13 cellular contexts compared by ENCODE assay signal in the genomic region with DNA sequence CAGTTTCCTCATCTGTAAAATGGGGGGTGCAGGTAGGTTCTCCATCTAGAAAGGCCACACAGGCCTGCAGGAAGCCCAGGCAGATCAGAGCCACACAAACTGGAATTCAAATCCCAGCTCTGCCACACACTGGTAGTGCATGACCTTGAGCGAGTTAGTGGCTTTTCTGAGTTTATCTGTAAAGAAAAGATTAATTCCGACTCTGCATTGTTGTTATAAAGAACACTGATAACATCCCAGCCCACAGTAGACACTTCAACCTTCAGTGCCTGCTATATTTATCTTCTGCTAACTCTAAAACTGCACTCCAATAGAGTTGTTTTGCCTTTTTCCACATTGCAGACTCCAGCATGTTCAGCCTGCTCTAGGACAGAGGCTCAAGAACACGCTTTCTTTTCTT.
"Had no signal": no experiment of that assay in that cellular context is flagged by ENCODE, and none has a peak within 500 bp of the region (broad histone marks: within the 10 kb centered on the region; RNA-seq: fewer than 3 reads in every experiment).

No MANE protein-coding gene starts in this region.

- H3K4me3 ChIP-seq: breast epithelium, dorsolateral prefrontal cortex, psoas muscle, transverse colon had no signal

- ATAC-seq: psoas muscle; stimulated activated effector memory CD8-positive, alpha-beta T cell treated with anti-CD3 and anti-CD28 coated beads, Interleukin-12 subunit alpha, Interleukin-12 subunit beta, amount 100 ng/mL, for 72 hours had no signal

- H3K36me3 ChIP-seq: breast epithelium, transverse colon had no signal

- H3K27me3 ChIP-seq: breast epithelium, transverse colon had no signal

- H3K9me3 ChIP-seq: breast epithelium, psoas muscle, transverse colon had no signal

- H3K4me1 ChIP-seq: breast epithelium had no signal

- DNase-seq: activated CD4-positive, CD25-positive, alpha-beta regulatory T cell treated with anti-CD3 and anti-CD28 coated beads, Interleukin-2, amount 50 U/mL, for 72 hours; activated naive CD4-positive, alpha-beta T cell; activated naive CD8-positive, alpha-beta T cell treated with anti-CD3 and anti-CD28 coated beads, Interleukin-2, amount 10 ng/mL, durations not matched to agents 7 days and 5 days; aorta; dorsolateral prefrontal cortex; endodermal cell; hippocampal formation; kidney; nucleus accumbens; psoas muscle; transverse colon had no signal

- H3K27ac ChIP-seq: dorsolateral prefrontal cortex, psoas muscle, transverse colon had no signal
